1 cellular context compared by ENCODE assay signal in the genomic region with DNA sequence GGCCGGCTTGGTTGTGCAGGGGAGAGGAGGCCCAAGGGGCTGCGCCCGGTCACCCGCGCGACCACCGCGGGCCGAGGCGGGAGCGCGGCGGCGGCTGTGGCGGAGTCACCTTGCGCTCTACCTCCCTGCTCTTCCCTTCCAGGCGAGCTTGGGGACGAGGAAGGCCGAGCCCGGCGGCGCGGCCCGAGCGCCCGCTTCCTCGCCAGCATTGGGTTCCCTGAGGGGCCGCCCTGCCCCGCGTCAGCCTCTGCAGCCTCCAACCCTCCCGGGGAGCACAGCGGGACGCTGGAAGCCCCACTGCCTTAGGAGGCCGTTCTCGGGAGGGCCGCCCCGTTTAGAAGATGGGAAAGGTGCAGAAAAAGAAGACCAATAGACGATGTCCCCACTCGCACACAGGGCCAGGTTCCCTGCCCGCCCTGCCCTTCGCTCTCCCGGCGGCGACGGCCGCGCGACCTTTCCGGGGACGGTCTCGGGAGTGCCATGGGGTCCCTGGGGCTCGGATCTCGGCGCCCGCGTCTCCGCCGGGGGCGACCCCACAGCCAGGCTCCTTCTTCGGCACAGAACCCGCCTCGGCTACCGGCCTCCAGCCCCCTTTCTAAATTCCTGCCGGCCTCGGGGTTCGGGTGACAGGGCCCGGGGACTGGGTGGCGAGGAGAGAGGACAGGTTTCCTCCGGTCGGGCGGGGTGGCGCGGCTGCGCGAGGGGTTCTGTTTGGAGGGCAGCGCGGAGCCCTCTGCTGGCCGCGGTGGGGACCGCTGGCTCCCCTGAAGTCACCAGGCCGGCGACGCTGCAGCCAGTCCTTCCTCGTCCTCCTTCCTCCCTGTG.
A peak's percentile ranks its signal among the peaks of the same experiment; 100 is the strongest.
TF ChIP-seq lines count a peak whose summit lies in the region.

No MANE protein-coding gene starts in this region.

TF ChIP-seq in HepG2, 621 proteins besides CTCF, POLR2A, EP300 and RAD21 (continued from another document and continues in another):
- TF ChIP-seq, protein P1, sequence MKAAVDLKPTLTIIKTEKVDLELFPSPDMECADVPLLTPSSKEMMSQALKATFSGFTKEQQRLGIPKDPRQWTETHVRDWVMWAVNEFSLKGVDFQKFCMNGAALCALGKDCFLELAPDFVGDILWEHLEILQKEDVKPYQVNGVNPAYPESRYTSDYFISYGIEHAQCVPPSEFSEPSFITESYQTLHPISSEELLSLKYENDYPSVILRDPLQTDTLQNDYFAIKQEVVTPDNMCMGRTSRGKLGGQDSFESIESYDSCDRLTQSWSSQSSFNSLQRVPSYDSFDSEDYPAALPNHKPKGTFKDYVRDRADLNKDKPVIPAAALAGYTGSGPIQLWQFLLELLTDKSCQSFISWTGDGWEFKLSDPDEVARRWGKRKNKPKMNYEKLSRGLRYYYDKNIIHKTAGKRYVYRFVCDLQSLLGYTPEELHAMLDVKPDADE (CRISPR knock-in tag; IDR thresholded peaks at IDR 0.05), result no peak; the same call in 1 of the 2 replicates
- TF ChIP-seq ZNF629 (CRISPR knock-in tag; conservative IDR thresholded peaks at IDR 0.05), result peak; percentile 33; the same call in 1 of the 2 replicates
- TF ChIP-seq FOXM1 (CRISPR knock-in tag; IDR thresholded peaks at IDR 0.05), result no peak
- TF ChIP-seq NR2F1 (CRISPR knock-in tag; IDR thresholded peaks at IDR 0.05), result peak in 1 of 2 experiments; percentile 54; a peak in 1 of 4 replicates
- no peak for TF ChIP-seq GTF3A (CRISPR knock-in tag; conservative IDR thresholded peaks at IDR 0.05)
- no peak for TF ChIP-seq ZNF7 (CRISPR knock-in tag; IDR thresholded peaks at IDR 0.05)
- no peak; the same call in 1 of the 2 replicates for TF ChIP-seq SP4 (CRISPR knock-in tag; IDR thresholded peaks at IDR 0.05)
- no peak for TF ChIP-seq MYNN (CRISPR knock-in tag; IDR thresholded peaks at IDR 0.05; ENCODE audit: low read depth)
- TF ChIP-seq ZC3H13 (CRISPR knock-in tag; IDR thresholded peaks at IDR 0.05), result peak; percentile 86
- TF ChIP-seq, protein P2, sequence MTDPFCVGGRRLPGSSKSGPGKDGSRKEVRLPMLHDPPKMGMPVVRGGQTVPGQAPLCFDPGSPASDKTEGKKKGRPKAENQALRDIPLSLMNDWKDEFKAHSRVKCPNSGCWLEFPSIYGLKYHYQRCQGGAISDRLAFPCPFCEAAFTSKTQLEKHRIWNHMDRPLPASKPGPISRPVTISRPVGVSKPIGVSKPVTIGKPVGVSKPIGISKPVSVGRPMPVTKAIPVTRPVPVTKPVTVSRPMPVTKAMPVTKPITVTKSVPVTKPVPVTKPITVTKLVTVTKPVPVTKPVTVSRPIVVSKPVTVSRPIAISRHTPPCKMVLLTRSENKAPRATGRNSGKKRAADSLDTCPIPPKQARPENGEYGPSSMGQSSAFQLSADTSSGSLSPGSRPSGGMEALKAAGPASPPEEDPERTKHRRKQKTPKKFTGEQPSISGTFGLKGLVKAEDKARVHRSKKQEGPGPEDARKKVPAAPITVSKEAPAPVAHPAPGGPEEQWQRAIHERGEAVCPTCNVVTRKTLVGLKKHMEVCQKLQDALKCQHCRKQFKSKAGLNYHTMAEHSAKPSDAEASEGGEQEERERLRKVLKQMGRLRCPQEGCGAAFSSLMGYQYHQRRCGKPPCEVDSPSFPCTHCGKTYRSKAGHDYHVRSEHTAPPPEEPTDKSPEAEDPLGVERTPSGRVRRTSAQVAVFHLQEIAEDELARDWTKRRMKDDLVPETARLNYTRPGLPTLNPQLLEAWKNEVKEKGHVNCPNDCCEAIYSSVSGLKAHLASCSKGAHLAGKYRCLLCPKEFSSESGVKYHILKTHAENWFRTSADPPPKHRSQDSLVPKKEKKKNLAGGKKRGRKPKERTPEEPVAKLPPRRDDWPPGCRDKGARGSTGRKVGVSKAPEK (CRISPR knock-in tag; IDR thresholded peaks at IDR 0.05; ENCODE audit: borderline replicate concordance), result peak; percentile 65; the same call in 1 of the 2 replicates
- no peak for TF ChIP-seq ZNF24 (IDR thresholded peaks at IDR 0.05)
- TF ChIP-seq ZNF788 (CRISPR knock-in tag; IDR thresholded peaks at IDR 0.05; ENCODE audit: borderline replicate concordance), result peak; percentile 93
- peak; percentile 89; the same call in 1 of the 2 replicates for TF ChIP-seq MEIS2 (CRISPR knock-in tag; IDR thresholded peaks at IDR 0.05)
- TF ChIP-seq ZFP90 (CRISPR knock-in tag; IDR thresholded peaks at IDR 0.05; ENCODE audit: borderline replicate concordance), result peak; percentile 74
- TF ChIP-seq ATF3 (CRISPR knock-in tag; IDR thresholded peaks at IDR 0.05), result no peak
- TF ChIP-seq, protein P3, sequence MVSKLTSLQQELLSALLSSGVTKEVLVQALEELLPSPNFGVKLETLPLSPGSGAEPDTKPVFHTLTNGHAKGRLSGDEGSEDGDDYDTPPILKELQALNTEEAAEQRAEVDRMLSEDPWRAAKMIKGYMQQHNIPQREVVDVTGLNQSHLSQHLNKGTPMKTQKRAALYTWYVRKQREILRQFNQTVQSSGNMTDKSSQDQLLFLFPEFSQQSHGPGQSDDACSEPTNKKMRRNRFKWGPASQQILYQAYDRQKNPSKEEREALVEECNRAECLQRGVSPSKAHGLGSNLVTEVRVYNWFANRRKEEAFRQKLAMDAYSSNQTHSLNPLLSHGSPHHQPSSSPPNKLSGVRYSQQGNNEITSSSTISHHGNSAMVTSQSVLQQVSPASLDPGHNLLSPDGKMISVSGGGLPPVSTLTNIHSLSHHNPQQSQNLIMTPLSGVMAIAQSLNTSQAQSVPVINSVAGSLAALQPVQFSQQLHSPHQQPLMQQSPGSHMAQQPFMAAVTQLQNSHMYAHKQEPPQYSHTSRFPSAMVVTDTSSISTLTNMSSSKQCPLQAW (CRISPR knock-in tag; IDR thresholded peaks at IDR 0.05), result peak; percentile 72; the same call in 1 of the 2 replicates
- TF ChIP-seq, protein P4, sequence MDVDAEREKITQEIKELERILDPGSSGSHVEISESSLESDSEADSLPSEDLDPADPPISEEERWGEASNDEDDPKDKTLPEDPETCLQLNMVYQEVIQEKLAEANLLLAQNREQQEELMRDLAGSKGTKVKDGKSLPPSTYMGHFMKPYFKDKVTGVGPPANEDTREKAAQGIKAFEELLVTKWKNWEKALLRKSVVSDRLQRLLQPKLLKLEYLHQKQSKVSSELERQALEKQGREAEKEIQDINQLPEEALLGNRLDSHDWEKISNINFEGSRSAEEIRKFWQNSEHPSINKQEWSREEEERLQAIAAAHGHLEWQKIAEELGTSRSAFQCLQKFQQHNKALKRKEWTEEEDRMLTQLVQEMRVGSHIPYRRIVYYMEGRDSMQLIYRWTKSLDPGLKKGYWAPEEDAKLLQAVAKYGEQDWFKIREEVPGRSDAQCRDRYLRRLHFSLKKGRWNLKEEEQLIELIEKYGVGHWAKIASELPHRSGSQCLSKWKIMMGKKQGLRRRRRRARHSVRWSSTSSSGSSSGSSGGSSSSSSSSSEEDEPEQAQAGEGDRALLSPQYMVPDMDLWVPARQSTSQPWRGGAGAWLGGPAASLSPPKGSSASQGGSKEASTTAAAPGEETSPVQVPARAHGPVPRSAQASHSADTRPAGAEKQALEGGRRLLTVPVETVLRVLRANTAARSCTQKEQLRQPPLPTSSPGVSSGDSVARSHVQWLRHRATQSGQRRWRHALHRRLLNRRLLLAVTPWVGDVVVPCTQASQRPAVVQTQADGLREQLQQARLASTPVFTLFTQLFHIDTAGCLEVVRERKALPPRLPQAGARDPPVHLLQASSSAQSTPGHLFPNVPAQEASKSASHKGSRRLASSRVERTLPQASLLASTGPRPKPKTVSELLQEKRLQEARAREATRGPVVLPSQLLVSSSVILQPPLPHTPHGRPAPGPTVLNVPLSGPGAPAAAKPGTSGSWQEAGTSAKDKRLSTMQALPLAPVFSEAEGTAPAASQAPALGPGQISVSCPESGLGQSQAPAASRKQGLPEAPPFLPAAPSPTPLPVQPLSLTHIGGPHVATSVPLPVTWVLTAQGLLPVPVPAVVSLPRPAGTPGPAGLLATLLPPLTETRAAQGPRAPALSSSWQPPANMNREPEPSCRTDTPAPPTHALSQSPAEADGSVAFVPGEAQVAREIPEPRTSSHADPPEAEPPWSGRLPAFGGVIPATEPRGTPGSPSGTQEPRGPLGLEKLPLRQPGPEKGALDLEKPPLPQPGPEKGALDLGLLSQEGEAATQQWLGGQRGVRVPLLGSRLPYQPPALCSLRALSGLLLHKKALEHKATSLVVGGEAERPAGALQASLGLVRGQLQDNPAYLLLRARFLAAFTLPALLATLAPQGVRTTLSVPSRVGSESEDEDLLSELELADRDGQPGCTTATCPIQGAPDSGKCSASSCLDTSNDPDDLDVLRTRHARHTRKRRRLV (CRISPR knock-in tag; IDR thresholded peaks at IDR 0.05), result 0 out of 2 replicates have a peak, but pooled peaks have one; percentile 74
- TF ChIP-seq NCOA2 (CRISPR knock-in tag; IDR thresholded peaks at IDR 0.05), result 0 out of 2 replicates have a peak, but pooled peaks have one; percentile 24
- TF ChIP-seq, protein P5, sequence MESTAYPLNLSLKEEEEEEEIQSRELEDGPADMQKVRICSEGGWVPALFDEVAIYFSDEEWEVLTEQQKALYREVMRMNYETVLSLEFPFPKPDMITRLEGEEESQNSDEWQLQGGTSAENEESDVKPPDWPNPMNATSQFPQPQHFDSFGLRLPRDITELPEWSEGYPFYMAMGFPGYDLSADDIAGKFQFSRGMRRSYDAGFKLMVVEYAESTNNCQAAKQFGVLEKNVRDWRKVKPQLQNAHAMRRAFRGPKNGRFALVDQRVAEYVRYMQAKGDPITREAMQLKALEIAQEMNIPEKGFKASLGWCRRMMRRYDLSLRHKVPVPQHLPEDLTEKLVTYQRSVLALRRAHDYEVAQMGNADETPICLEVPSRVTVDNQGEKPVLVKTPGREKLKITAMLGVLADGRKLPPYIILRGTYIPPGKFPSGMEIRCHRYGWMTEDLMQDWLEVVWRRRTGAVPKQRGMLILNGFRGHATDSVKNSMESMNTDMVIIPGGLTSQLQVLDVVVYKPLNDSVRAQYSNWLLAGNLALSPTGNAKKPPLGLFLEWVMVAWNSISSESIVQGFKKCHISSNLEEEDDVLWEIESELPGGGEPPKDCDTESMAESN (CRISPR knock-in tag; conservative IDR thresholded peaks at IDR 0.05), result peak; percentile 94
- TF ChIP-seq, protein P6, sequence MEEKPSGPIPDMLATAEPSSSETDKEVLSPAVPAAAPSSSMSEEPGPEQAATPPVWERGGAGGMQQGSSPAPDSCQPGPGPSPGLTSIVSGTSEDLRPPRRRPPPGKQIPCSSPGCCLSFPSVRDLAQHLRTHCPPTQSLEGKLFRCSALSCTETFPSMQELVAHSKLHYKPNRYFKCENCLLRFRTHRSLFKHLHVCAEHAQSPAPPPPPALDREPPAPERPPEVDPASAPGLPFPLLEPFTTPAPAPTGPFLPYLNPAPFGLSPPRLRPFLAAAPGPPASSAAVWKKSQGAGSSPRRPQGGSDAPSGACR (CRISPR knock-in tag; IDR thresholded peaks at IDR 0.05), result peak; percentile 68
- peak; percentile 74 for TF ChIP-seq HDAC2 (CRISPR knock-in tag; IDR thresholded peaks at IDR 0.05)
- TF ChIP-seq ZSCAN5A (CRISPR knock-in tag; IDR thresholded peaks at IDR 0.05; ENCODE audit: borderline replicate concordance), result peak; percentile 71; the same call in 1 of the 2 replicates
- TF ChIP-seq MAF1 (CRISPR knock-in tag; IDR thresholded peaks at IDR 0.05; ENCODE audit: borderline replicate concordance), result no peak
- TF ChIP-seq RARA (CRISPR knock-in tag; IDR thresholded peaks at IDR 0.05), result peak; percentile 50
- TF ChIP-seq GPN1 (CRISPR knock-in tag; IDR thresholded peaks at IDR 0.05; ENCODE audit: borderline replicate concordance), result peak; percentile 35; the same call in 1 of the 2 replicates
- TF ChIP-seq MAFK (conservative IDR thresholded peaks at IDR 0.05 in 1 of 2, IDR thresholded peaks at IDR 0.05 in 1 of 2; ENCODE audit: low read length in 2 of 2), result no peak
- peak; percentile 85 for TF ChIP-seq ARNTL (CRISPR knock-in tag; IDR thresholded peaks at IDR 0.05)
- no peak for TF ChIP-seq ZNF382 (CRISPR knock-in tag; IDR thresholded peaks at IDR 0.05; ENCODE audit: borderline replicate concordance)
- no peak for TF ChIP-seq ZNF432 (CRISPR knock-in tag; IDR thresholded peaks at IDR 0.05; ENCODE audit: borderline replicate concordance)
- TF ChIP-seq, protein P7, sequence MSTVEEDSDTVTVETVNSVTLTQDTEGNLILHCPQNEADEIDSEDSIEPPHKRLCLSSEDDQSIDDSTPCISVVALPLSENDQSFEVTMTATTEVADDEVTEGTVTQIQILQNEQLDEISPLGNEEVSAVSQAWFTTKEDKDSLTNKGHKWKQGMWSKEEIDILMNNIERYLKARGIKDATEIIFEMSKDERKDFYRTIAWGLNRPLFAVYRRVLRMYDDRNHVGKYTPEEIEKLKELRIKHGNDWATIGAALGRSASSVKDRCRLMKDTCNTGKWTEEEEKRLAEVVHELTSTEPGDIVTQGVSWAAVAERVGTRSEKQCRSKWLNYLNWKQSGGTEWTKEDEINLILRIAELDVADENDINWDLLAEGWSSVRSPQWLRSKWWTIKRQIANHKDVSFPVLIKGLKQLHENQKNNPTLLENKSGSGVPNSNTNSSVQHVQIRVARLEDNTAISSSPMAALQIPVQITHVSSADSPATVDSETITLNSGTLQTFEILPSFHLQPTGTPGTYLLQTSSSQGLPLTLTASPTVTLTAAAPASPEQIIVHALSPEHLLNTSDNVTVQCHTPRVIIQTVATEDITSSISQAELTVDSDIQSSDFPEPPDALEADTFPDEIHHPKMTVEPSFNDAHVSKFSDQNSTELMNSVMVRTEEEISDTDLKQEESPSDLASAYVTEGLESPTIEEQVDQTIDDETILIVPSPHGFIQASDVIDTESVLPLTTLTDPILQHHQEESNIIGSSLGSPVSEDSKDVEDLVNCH (CRISPR knock-in tag; IDR thresholded peaks at IDR 0.05), result peak; percentile 86
- 0 out of 2 replicates have a peak, but pooled peaks have one; percentile 66 for TF ChIP-seq IRF1 (CRISPR knock-in tag; IDR thresholded peaks at IDR 0.05; ENCODE audit: low read depth)
- TF ChIP-seq, protein P8, sequence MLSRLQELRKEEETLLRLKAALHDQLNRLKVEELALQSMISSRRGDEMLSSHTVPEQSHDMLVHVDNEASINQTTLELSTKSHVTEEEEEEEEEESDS (CRISPR knock-in tag; IDR thresholded peaks at IDR 0.05; ENCODE audit: borderline replicate concordance), result 0 out of 2 replicates have a peak, but pooled peaks have one; percentile 21
- no peak for TF ChIP-seq MAFF (IDR thresholded peaks at IDR 0.05; ENCODE audit: low read depth, low read length)
